Comparison of ENCODE assay signal across 1 cellular context in genomic region chr1:40974945-40975344, GRCh38.
TF ChIP-seq lines count a peak whose summit lies in the region.

No MANE protein-coding gene starts in this region.

TF ChIP-seq in K562, 482 proteins besides CTCF, POLR2A, EP300 and RAD21 (continued from another document):
- TF ChIP-seq ZBTB33 (CRISPR knock-in tag; IDR thresholded peaks at IDR 0.05): no peak
- TF ChIP-seq SMAD3 (CRISPR knock-in tag; conservative IDR thresholded peaks at IDR 0.05): peak; percentile 95
- TF ChIP-seq SLC30A9 (CRISPR knock-in tag; IDR thresholded peaks at IDR 0.05): no peak
- no peak for TF ChIP-seq HMGXB4 (CRISPR knock-in tag; IDR thresholded peaks at IDR 0.05)
- TF ChIP-seq NBN (IDR thresholded peaks at IDR 0.05; ENCODE audit: low read depth): peak; percentile 81; the same call in 1 of the 2 replicates
- peak; percentile 94 for TF ChIP-seq ZNF766 (CRISPR knock-in tag; conservative IDR thresholded peaks at IDR 0.05)
TF ChIP-seq in K562: peak in this region for 131.
